6 cellular contexts compared by ENCODE assay signal in genomic region chr9:137016436-137016835, GRCh38. TPM values are rescaled to one million over a fixed set of nuclear protein-coding genes. Genes with fewer than 3 reads are reported as not detected.
"Had no signal": no experiment of that assay in that cellular context is flagged by ENCODE, and none has a peak within 500 bp of the region (broad histone marks: within the 10 kb centered on the region; RNA-seq: fewer than 3 reads in every experiment).

No MANE protein-coding gene starts in this region.

- H3K4me2 ChIP-seq: GM23338 had no signal

- H3K4me3 Mint-ChIP-seq: GM23338 had no signal

- ATAC-seq: GM23338, K562 had no signal

- H3K4me1 Mint-ChIP-seq: GM23338, H9 had no signal

- H2AFZ ChIP-seq: GM23338 had no signal

- H3K27ac Mint-ChIP-seq: GM23338, H9 had no signal

- H3K4me3 ChIP-seq: GM23338, K562 had no signal

- H3K9me3 Mint-ChIP-seq: GM23338, H9 had no signal

- DNase-seq: H9, HCEC 1CT, IMR-90 had no signal

RNA-seq across cellular contexts. Expression of gene FUT7, which starts 15.5 kb away (rescaled TPM):
- total RNA-seq: GM23338, H1, H9, IMR-90, K562 had no signal
- polyA plus RNA-seq: GM23338, H1, IMR-90, K562 had no signal

RNA-seq across cellular contexts. Expression of gene CLIC3, which starts 20.1 kb away (rescaled TPM):
- total RNA-seq: H1 had no signal
